1 cellular context compared by ENCODE assay signal in the genomic region with DNA sequence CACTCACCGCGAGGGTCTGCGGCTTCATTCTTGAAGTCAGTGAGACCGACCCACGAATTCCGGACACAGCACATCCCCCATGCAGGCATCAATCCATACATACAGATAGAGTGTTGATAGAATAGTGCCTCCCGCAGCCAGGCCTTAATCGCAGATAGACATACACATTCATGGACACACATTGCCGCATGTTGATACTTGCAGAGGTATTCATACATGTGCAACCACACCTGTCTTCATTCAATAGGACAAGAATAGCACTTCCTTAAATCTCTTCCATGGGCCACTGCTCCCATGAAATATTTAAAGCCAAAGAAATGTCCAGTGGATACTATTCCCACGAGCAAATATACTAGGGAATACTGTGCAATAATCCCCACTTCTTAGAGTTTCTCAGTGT.
TF ChIP-seq lines count a peak whose summit lies in the region.

No MANE protein-coding gene starts in this region.

TF ChIP-seq in GM23338, 12 proteins besides CTCF, POLR2A, EP300 and RAD21 (continued from another document):
- TF ChIP-seq, protein P1, sequence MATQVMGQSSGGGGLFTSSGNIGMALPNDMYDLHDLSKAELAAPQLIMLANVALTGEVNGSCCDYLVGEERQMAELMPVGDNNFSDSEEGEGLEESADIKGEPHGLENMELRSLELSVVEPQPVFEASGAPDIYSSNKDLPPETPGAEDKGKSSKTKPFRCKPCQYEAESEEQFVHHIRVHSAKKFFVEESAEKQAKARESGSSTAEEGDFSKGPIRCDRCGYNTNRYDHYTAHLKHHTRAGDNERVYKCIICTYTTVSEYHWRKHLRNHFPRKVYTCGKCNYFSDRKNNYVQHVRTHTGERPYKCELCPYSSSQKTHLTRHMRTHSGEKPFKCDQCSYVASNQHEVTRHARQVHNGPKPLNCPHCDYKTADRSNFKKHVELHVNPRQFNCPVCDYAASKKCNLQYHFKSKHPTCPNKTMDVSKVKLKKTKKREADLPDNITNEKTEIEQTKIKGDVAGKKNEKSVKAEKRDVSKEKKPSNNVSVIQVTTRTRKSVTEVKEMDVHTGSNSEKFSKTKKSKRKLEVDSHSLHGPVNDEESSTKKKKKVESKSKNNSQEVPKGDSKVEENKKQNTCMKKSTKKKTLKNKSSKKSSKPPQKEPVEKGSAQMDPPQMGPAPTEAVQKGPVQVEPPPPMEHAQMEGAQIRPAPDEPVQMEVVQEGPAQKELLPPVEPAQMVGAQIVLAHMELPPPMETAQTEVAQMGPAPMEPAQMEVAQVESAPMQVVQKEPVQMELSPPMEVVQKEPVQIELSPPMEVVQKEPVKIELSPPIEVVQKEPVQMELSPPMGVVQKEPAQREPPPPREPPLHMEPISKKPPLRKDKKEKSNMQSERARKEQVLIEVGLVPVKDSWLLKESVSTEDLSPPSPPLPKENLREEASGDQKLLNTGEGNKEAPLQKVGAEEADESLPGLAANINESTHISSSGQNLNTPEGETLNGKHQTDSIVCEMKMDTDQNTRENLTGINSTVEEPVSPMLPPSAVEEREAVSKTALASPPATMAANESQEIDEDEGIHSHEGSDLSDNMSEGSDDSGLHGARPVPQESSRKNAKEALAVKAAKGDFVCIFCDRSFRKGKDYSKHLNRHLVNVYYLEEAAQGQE (IDR thresholded peaks at IDR 0.05; ENCODE audit: unreplicated experiment): no peak
